In genomic region chr9:112072721-112073553, GRCh38 we compare ENCODE assay signal across 1 cellular context.
TF ChIP-seq lines count a peak whose summit lies in the region.

No MANE protein-coding gene starts in this region.

TF ChIP-seq in K562, 482 proteins besides CTCF, POLR2A, EP300 and RAD21 (continued from another document and continues in another):
- TF ChIP-seq ZNF592 (IDR thresholded peaks at IDR 0.05) (peak; percentile 79; the same call in 1 of the 2 replicates), CHAMP1 (IDR thresholded peaks at IDR 0.05) (peak; percentile 79; the same call in 1 of the 2 replicates), SP2 (IDR thresholded peaks at IDR 0.05; ENCODE audit: extremely low read depth, low read depth, low read length, poor library complexity, severe bottlenecking) (no peak), PHB2 (IDR thresholded peaks at IDR 0.05; ENCODE audit: low read depth) (no peak), FOXK2 (conservative IDR thresholded peaks at IDR 0.05 in 1 of 2, IDR thresholded peaks at IDR 0.05 in 1 of 2; ENCODE audit: low read depth in 2 of 2) (peak; percentile 70 to 76; a peak in 2 of 4 replicates), CBX3 (IDR thresholded peaks at IDR 0.05; ENCODE audit: borderline replicate concordance in 1 of 2, low read length in 2 of 2) (no peak), NFIX (CRISPR knock-in tag; IDR thresholded peaks at IDR 0.05; ENCODE audit: low read depth) (no peak), RBM39 (optimal IDR thresholded peaks at IDR 0.05; ENCODE audit: low read depth, low read length) (no peak), COPS2 (conservative IDR thresholded peaks at IDR 0.05) (no peak), ZNF224 (CRISPR knock-in tag; IDR thresholded peaks at IDR 0.05) (no peak), IRF9 (tag; IDR thresholded peaks at IDR 0.05) (no peak), IRF1 (CRISPR knock-in tag; IDR thresholded peaks at IDR 0.05; ENCODE audit: borderline replicate concordance) (no peak), TAF7 (tag; IDR thresholded peaks at IDR 0.05) (no peak; the same call in 1 of the 2 replicates), JUND (IDR thresholded peaks at IDR 0.05; ENCODE audit: borderline replicate concordance, low read depth, low read length) (peak; percentile 38; the same call in 1 of the 2 replicates), JUND (tag; IDR thresholded peaks at IDR 0.05; ENCODE audit: borderline replicate concordance, low read depth, low read length) (peak; percentile 73; the same call in 2 of the 3 replicates), ZNF639 (CRISPR knock-in tag; conservative IDR thresholded peaks at IDR 0.05 in 1 of 2, IDR thresholded peaks at IDR 0.05 in 1 of 2) (peak in 1 of 2 experiments; percentile 55; a peak in 2 of 4 replicates), CREM (IDR thresholded peaks at IDR 0.05; ENCODE audit: low read depth) (peak; percentile 36; the same call in 1 of the 2 replicates), ATF2 (CRISPR knock-in tag; IDR thresholded peaks at IDR 0.05) (no peak), ZNF583 (CRISPR knock-in tag; IDR thresholded peaks at IDR 0.05) (peak; percentile 48), RAD51 (IDR thresholded peaks at IDR 0.05; ENCODE audit: borderline replicate concordance, low read depth) (no peak), KLF16 (IDR thresholded peaks at IDR 0.05) (peak; percentile 88), KDM5B (IDR thresholded peaks at IDR 0.05; ENCODE audit: insufficient replicate concordance, low read depth, low read length) (no peak), ZBTB40 (IDR thresholded peaks at IDR 0.05) (no peak), ZBTB40 (CRISPR knock-in tag; IDR thresholded peaks at IDR 0.05) (no peak), SNAPC5 (CRISPR knock-in tag; IDR thresholded peaks at IDR 0.05) (no peak), THAP12 (CRISPR knock-in tag; IDR thresholded peaks at IDR 0.05) (no peak), ZNF3 (CRISPR knock-in tag; IDR thresholded peaks at IDR 0.05) (no peak), U2AF1 (optimal IDR thresholded peaks at IDR 0.05; ENCODE audit: low read depth, low read length) (no peak), CHD1 (IDR thresholded peaks at IDR 0.05; ENCODE audit: low read length) (no peak), SMAD4 (CRISPR knock-in tag; conservative IDR thresholded peaks at IDR 0.05) (peak; percentile 47; the same call in 1 of the 2 replicates), NCOA1 (IDR thresholded peaks at IDR 0.05; ENCODE audit: low read depth) (peak; percentile 65; the same call in 1 of the 2 replicates)
